In genomic region chr1:108570128-108570527, GRCh38 we compare ENCODE assay signal across 8 cellular contexts. TPM values are rescaled to one million over a fixed set of nuclear protein-coding genes. Genes with fewer than 3 reads are reported as not detected.
DNase-seq lines count a peak whose midpoint lies in the region; ATAC-seq and TF ChIP-seq lines count a peak whose summit lies in the region.

No MANE protein-coding gene starts in this region.

- H3K18ac ChIP-seq in neuronal stem cell (ENCODE audit: low read length): no peak overlapping the region

- peaks cover 5% of the 10 kb centered on the region for H3K36me3 Mint-ChIP-seq in activated T-helper 2 cell treated with anti-CD3 and anti-CD28 coated beads, Interferon-gamma antibody, Interleukin-2, Interleukin-4, amounts not matched to agents 10 μg/mL and 5 μg/mL and 100 μg/mL, durations not matched to agents 14 hours and 24 hours and 36 hours (ENCODE audit: low read depth)

- H4K20me1 ChIP-seq in osteoblast (ENCODE audit: insufficient read depth, low read length): peaks cover 3% of the 10 kb centered on the region

- H2BK12ac ChIP-seq in neuronal stem cell (ENCODE audit: low read length): no peak overlapping the region

- H3K27ac ChIP-seq in osteoblast (ENCODE audit: low read depth, low read length) (no peak overlapping the region), neuronal stem cell (replicated peaks; ENCODE audit: low read length) (no peak overlapping the region)

- no peak overlapping the region for H3K9ac ChIP-seq in neuronal stem cell (ENCODE audit: low read depth, low read length, poor library complexity)

- H2BK15ac ChIP-seq in neuronal stem cell (ENCODE audit: low read length): no peak overlapping the region

- no peaks in the 10 kb centered on the region for H3K27me3 Mint-ChIP-seq in activated T-helper 2 cell treated with anti-CD3 and anti-CD28 coated beads, Interferon-gamma antibody, Interleukin-2, Interleukin-4, amounts not matched to agents 10 μg/mL and 5 μg/mL and 100 μg/mL, durations not matched to agents 14 hours and 24 hours and 36 hours (ENCODE audit: low read depth)

- no peak overlapping the region for H3K14ac ChIP-seq in neuronal stem cell (ENCODE audit: low read length)

- peaks cover 5% of the 10 kb centered on the region for H3K9me3 Mint-ChIP-seq in activated T-helper 2 cell treated with anti-CD3 and anti-CD28 coated beads, Interferon-gamma antibody, Interleukin-2, Interleukin-4, amounts not matched to agents 10 μg/mL and 5 μg/mL and 100 μg/mL, durations not matched to agents 14 hours and 24 hours and 36 hours

- H3K4me2 ChIP-seq in osteoblast (ENCODE audit: insufficient read depth, low read length) (no peak overlapping the region), neuronal stem cell (ENCODE audit: insufficient read depth, low read length, poor library complexity, severe bottlenecking) (no peak overlapping the region)

- no peak overlapping the region for H2BK120ac ChIP-seq in neuronal stem cell (ENCODE audit: low read depth, low read length)

- no peak overlapping the region for H3K23ac ChIP-seq in neuronal stem cell (ENCODE audit: low read depth, low read length, poor library complexity)

- no peak overlapping the region for H4K91ac ChIP-seq in neuronal stem cell (ENCODE audit: low read depth, low read length, poor library complexity)

- TF ChIP-seq CTCF in osteoblast (IDR thresholded peaks at IDR 0.05; ENCODE audit: extremely low read depth, low read depth, low read length): peak; percentile 39

- H3K4me1 ChIP-seq in osteoblast (ENCODE audit: insufficient read depth, low read length) (peaks cover 8% of the 10 kb centered on the region), neuronal stem cell (ENCODE audit: control insufficient read depth in 2 of 2, insufficient read depth in 1 of 2, low read depth in 1 of 2, low read length in 2 of 2) (peaks cover 0 to 2% of the 10 kb centered on the region in 2 donors)

- no peaks in the 10 kb centered on the region for H3K9me3 ChIP-seq in osteoblast (ENCODE audit: low read depth, low read length)
- H3K9me3 ChIP-seq in neuronal stem cell (replicated peaks in 1 of 2; ENCODE audit: control insufficient read depth in 2 of 2, insufficient read depth in 1 of 2, low read depth in 1 of 2, low read length in 2 of 2): no peaks in the 10 kb centered on the region

- no peak overlapping the region for H4K8ac ChIP-seq in neuronal stem cell (ENCODE audit: low read depth, low read length)

- H3K4me1 Mint-ChIP-seq in activated T-helper 2 cell treated with anti-CD3 and anti-CD28 coated beads, Interferon-gamma antibody, Interleukin-2, Interleukin-4, amounts not matched to agents 10 μg/mL and 5 μg/mL and 100 μg/mL, durations not matched to agents 14 hours and 24 hours and 36 hours (ENCODE audit: low read depth): peaks cover 12% of the 10 kb centered on the region

- DNase-seq in DMS114 treated with DMSO at 0.1 percent for 48 hours (lab: John Stamatoyannopoulos, UW; ENCODE audit: unreplicated experiment) (peak; percentile 17), NOMO-1 treated with dmso at 0.1 percent for 144 hours (lab: John Stamatoyannopoulos, UW; ENCODE audit: unreplicated experiment) (peak; percentile 50), dermis blood vessel endothelial cell (peak; percentile 25), osteoblast (ENCODE audit: insufficient read length, low spot score, missing footprints) (no peak), neuronal stem cell (ENCODE audit: low spot score) (no peak)
- DNase-seq in activated T-helper 2 cell treated with anti-CD3 and anti-CD28 coated beads, Interferon-gamma antibody, Interleukin-2, Interleukin-4, amounts not matched to agents 10 μg/mL and 5 μg/mL and 100 μg/mL, durations not matched to agents 14 hours and 24 hours and 36 hours (ENCODE audit: low spot score): no peak

- H3K79me2 ChIP-seq in osteoblast (ENCODE audit: insufficient read depth, low read length): peaks cover 39% of the 10 kb centered on the region

- no peak overlapping the region for H2AK5ac ChIP-seq in neuronal stem cell (ENCODE audit: low read depth, low read length)

- no peak overlapping the region for H3K4me3 Mint-ChIP-seq in activated T-helper 2 cell treated with anti-CD3 and anti-CD28 coated beads, Interferon-gamma antibody, Interleukin-2, Interleukin-4, amounts not matched to agents 10 μg/mL and 5 μg/mL and 100 μg/mL, durations not matched to agents 14 hours and 24 hours and 36 hours (ENCODE audit: low read depth)

- H3K4me3 ChIP-seq in osteoblast (ENCODE audit: insufficient read depth, low read length): no peak overlapping the region
- H3K4me3 ChIP-seq in neuronal stem cell (ENCODE audit: low read length in 2 of 2): no peak overlapping the region

- H3K27me3 ChIP-seq in osteoblast (ENCODE audit: insufficient read depth, low read length) (no peaks in the 10 kb centered on the region), neuronal stem cell (ENCODE audit: control insufficient read depth in 3 of 3, insufficient read depth in 3 of 3, low read depth in 1 of 3, low read length in 3 of 3) (no peaks in the 10 kb centered on the region)

- H3K4ac ChIP-seq in neuronal stem cell (ENCODE audit: low read length): no peak overlapping the region

- intact Hi-C loops in activated T-helper 2 cell treated with anti-CD3 and anti-CD28 coated beads, Interferon-gamma antibody, Interleukin-2, Interleukin-4, amounts not matched to agents 10 μg/mL and 5 μg/mL and 100 μg/mL, durations not matched to agents 14 hours and 24 hours and 36 hours (cut with micrococcal nuclease): loop anchor here (2.0 kb wide), 1 partner anchor 21 kb away; no protein-coding TSS in a partner anchor

- H3K36me3 ChIP-seq in osteoblast (ENCODE audit: insufficient read depth, low read length): no peaks in the 10 kb centered on the region
- H3K36me3 ChIP-seq in neuronal stem cell (replicated peaks in 1 of 2; ENCODE audit: control insufficient read depth in 2 of 2, insufficient read depth in 2 of 2, low read length in 2 of 2): no peaks in the 10 kb centered on the region

- no peak overlapping the region for H3K27ac Mint-ChIP-seq in activated T-helper 2 cell treated with anti-CD3 and anti-CD28 coated beads, Interferon-gamma antibody, Interleukin-2, Interleukin-4, amounts not matched to agents 10 μg/mL and 5 μg/mL and 100 μg/mL, durations not matched to agents 14 hours and 24 hours and 36 hours

- H3K79me1 ChIP-seq in neuronal stem cell (ENCODE audit: low read depth, low read length): no peaks in the 10 kb centered on the region

- H2AFZ ChIP-seq in osteoblast (ENCODE audit: low read length) (no peak overlapping the region), neuronal stem cell (ENCODE audit: low read length) (no peak overlapping the region)

- peak; percentile 98 for ATAC-seq in GM19043 (IDR thresholded peaks at IDR 0.05; ENCODE audit: low read depth, unreplicated experiment)
- ATAC-seq in HG03095 (IDR thresholded peaks at IDR 0.05; ENCODE audit: unreplicated experiment): peak; percentile 95

- H2BK5ac ChIP-seq in neuronal stem cell (ENCODE audit: low read length): no peak overlapping the region

RNA-seq across cellular contexts. Expression of gene EEIG2, which starts 10.2 kb away (rescaled TPM):
- total RNA-seq in dermis blood vessel endothelial cell (1.5 and 3.0 TPM in 2 replicates), osteoblast (11.2 and 12.4 TPM in 2 replicates)
- polyA plus RNA-seq in neuronal stem cell (2013, experiment 1 of 2): 5.3 TPM
- polyA plus RNA-seq in neuronal stem cell (2013, experiment 2 of 2): 5.4 TPM
- total RNA-seq in activated T-helper 2 cell treated with anti-CD3 and anti-CD28 coated beads, Interferon-gamma antibody, Interleukin-2, Interleukin-4, amounts not matched to agents 10 μg/mL and 5 μg/mL and 100 μg/mL, durations not matched to agents 14 hours and 24 hours and 36 hours: 25.4 and 26.4 TPM in 2 replicates

Comparison
In these comparisons a context has a peak if more than half of its experiments do, and no peak if none do; other contexts are left out.
1. DNase-seq: peak in DMS114 treated with DMSO at 0.1 percent for 48 hours (single experiment), NOMO-1 treated with dmso at 0.1 percent for 144 hours (single experiment) and dermis blood vessel endothelial cell (single experiment); none in osteoblast (single experiment), neuronal stem cell (single experiment) and activated T-helper 2 cell treated with anti-CD3 and anti-CD28 coated beads, Interferon-gamma antibody, Interleukin-2, Interleukin-4, amounts not matched to agents 10 μg/mL and 5 μg/mL and 100 μg/mL, durations not matched to agents 14 hours and 24 hours and 36 hours (single experiment).